1 cellular context compared by ENCODE assay signal in the genomic region with DNA sequence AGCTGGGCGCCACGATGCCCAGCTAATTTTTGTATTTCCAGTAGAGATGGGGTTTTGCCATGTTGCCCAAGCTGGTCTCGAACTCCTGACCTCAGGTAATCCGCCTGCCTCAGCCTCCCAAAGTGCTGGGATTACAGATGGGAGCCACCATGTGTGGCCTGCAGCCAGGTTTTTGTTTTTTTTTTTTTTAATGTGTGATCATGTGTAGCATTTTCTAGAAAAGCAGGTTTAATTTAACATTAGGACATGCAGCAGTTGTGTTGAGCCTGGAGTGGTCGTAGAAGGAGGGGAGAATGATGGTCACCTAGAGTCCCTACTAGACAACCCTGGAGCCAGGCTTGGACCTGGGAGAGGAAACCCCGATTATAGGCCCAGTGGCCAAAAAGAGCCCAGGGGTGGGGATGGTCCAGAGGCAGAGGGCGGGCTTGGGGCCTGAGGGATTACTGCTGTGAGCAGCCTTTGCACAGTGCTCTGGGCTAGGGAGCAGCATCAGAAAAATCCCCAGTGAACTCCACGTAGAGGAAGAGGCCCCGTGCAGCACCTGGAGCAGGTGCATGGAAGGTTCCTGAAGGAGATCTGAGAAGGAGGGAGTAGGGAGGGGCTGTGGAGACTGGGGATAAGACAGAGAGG.
TF ChIP-seq lines count a peak whose summit lies in the region.

No MANE protein-coding gene starts in this region.

TF ChIP-seq in GM23338, 12 proteins besides CTCF, POLR2A, EP300 and RAD21:
- TF ChIP-seq, protein P1, sequence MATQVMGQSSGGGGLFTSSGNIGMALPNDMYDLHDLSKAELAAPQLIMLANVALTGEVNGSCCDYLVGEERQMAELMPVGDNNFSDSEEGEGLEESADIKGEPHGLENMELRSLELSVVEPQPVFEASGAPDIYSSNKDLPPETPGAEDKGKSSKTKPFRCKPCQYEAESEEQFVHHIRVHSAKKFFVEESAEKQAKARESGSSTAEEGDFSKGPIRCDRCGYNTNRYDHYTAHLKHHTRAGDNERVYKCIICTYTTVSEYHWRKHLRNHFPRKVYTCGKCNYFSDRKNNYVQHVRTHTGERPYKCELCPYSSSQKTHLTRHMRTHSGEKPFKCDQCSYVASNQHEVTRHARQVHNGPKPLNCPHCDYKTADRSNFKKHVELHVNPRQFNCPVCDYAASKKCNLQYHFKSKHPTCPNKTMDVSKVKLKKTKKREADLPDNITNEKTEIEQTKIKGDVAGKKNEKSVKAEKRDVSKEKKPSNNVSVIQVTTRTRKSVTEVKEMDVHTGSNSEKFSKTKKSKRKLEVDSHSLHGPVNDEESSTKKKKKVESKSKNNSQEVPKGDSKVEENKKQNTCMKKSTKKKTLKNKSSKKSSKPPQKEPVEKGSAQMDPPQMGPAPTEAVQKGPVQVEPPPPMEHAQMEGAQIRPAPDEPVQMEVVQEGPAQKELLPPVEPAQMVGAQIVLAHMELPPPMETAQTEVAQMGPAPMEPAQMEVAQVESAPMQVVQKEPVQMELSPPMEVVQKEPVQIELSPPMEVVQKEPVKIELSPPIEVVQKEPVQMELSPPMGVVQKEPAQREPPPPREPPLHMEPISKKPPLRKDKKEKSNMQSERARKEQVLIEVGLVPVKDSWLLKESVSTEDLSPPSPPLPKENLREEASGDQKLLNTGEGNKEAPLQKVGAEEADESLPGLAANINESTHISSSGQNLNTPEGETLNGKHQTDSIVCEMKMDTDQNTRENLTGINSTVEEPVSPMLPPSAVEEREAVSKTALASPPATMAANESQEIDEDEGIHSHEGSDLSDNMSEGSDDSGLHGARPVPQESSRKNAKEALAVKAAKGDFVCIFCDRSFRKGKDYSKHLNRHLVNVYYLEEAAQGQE (IDR thresholded peaks at IDR 0.05; ENCODE audit: unreplicated experiment), result no peak
- TF ChIP-seq, protein P2, sequence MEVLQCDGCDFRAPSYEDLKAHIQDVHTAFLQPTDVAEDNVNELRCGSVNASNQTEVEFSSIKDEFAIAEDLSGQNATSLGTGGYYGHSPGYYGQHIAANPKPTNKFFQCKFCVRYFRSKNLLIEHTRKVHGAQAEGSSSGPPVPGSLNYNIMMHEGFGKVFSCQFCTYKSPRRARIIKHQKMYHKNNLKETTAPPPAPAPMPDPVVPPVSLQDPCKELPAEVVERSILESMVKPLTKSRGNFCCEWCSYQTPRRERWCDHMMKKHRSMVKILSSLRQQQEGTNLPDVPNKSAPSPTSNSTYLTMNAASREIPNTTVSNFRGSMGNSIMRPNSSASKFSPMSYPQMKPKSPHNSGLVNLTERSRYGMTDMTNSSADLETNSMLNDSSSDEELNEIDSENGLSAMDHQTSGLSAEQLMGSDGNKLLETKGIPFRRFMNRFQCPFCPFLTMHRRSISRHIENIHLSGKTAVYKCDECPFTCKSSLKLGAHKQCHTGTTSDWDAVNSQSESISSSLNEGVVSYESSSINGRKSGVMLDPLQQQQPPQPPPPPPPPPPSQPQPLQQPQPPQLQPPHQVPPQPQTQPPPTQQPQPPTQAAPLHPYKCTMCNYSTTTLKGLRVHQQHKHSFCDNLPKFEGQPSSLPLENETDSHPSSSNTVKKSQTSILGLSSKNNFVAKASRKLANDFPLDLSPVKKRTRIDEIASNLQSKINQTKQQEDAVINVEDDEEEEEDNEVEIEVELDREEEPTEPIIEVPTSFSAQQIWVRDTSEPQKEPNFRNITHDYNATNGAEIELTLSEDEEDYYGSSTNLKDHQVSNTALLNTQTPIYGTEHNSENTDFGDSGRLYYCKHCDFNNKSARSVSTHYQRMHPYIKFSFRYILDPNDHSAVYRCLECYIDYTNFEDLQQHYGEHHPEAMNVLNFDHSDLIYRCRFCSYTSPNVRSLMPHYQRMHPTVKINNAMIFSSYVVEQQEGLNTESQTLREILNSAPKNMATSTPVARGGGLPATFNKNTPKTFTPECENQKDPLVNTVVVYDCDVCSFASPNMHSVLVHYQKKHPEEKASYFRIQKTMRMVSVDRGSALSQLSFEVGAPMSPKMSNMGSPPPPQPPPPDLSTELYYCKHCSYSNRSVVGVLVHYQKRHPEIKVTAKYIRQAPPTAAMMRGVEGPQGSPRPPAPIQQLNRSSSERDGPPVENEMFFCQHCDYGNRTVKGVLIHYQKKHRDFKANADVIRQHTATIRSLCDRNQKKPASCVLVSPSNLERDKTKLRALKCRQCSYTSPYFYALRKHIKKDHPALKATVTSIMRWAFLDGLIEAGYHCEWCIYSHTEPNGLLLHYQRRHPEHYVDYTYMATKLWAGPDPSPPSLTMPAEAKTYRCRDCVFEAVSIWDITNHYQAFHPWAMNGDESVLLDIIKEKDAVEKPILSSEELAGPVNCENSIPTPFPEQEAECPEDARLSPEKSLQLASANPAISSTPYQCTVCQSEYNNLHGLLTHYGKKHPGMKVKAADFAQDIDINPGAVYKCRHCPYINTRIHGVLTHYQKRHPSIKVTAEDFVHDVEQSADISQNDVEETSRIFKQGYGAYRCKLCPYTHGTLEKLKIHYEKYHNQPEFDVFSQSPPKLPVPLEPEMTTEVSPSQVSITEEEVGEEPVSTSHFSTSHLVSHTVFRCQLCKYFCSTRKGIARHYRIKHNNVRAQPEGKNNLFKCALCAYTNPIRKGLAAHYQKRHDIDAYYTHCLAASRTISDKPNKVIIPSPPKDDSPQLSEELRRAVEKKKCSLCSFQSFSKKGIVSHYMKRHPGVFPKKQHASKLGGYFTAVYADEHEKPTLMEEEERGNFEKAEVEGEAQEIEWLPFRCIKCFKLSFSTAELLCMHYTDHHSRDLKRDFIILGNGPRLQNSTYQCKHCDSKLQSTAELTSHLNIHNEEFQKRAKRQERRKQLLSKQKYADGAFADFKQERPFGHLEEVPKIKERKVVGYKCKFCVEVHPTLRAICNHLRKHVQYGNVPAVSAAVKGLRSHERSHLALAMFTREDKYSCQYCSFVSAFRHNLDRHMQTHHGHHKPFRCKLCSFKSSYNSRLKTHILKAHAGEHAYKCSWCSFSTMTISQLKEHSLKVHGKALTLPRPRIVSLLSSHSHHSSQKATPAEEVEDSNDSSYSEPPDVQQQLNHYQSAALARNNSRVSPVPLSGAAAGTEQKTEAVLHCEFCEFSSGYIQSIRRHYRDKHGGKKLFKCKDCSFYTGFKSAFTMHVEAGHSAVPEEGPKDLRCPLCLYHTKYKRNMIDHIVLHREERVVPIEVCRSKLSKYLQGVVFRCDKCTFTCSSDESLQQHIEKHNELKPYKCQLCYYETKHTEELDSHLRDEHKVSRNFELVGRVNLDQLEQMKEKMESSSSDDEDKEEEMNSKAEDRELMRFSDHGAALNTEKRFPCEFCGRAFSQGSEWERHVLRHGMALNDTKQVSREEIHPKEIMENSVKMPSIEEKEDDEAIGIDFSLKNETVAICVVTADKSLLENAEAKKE (CRISPR knock-in tag; IDR thresholded peaks at IDR 0.05), result no peak
- TF ChIP-seq EZH2phosphoT487 (IDR thresholded peaks at IDR 0.05; ENCODE audit: unreplicated experiment), result no peak
